In genomic region chr7:29146888-29147609, GRCh38 we compare ENCODE assay signal across 8 cellular contexts. TPM values are rescaled to one million over a fixed set of nuclear protein-coding genes. Genes with fewer than 3 reads are reported as not detected.
DNase-seq lines count a peak whose midpoint lies in the region; ATAC-seq and TF ChIP-seq lines count a peak whose summit lies in the region.

No MANE protein-coding gene starts in this region.

- peak; percentile 59 for ATAC-seq in Panc1
- peak; percentile 38 to 45 for ATAC-seq in right cardiac atrium
- ATAC-seq in effector memory CD8-positive, alpha-beta T cell (replicated peaks), result no peak
- no peak for ATAC-seq in GM21825 (IDR thresholded peaks at IDR 0.05; ENCODE audit: unreplicated experiment)

- intact Hi-C loops in Panc1 (cut with micrococcal nuclease; ENCODE audit: unreplicated experiment), result no loop called here
- intact Hi-C loops in right cardiac atrium (cut with DNase I), result no loop called here

- 39% methylated on average over 14 of the region's 14 CpGs for WGBS in right cardiac atrium

- H3K4me3 ChIP-seq in HUES6 (ENCODE audit: low read depth, low read length) (peak overlapping the region; percentile 90), Panc1 (ENCODE audit: low read depth in 2 of 2, low read length in 2 of 2) (peak overlapping the region in 1 of 2 experiments; percentile 31; a peak in 1 of 4 replicates), right cardiac atrium (ENCODE audit: low read length) (peak overlapping the region; percentile 29), skeletal muscle satellite cell (ENCODE audit: low read length) (peak overlapping the region; percentile 43)

- peaks cover 17% of the 10 kb centered on the region for H3K27me3 ChIP-seq in HUES6 (ENCODE audit: control insufficient read depth, insufficient read depth, low read length)
- H3K27me3 ChIP-seq in Panc1 (ENCODE audit: control insufficient read depth, insufficient read depth, low read length), result peaks cover 55% of the 10 kb centered on the region
- H3K27me3 ChIP-seq in right cardiac atrium (ENCODE audit: control insufficient read depth, insufficient read depth), result no peaks in the 10 kb centered on the region
- peaks cover 83% of the 10 kb centered on the region for H3K27me3 ChIP-seq in skeletal muscle satellite cell (ENCODE audit: control insufficient read depth, insufficient read depth, low read length)

- no peak for TF ChIP-seq CTCF in Panc1 (IDR thresholded peaks at IDR 0.05)

- DNase-seq in Panc1 (ENCODE audit: low read depth, low spot score), result no peak
- DNase-seq in right cardiac atrium, result peak in 1 of 3 donors; percentile 63
- DNase-seq in activated CD4-positive, alpha-beta T cell treated with anti-CD3 and anti-CD28 coated beads for 48 hours, result no peak
- DNase-seq in activated CD4-positive, alpha-beta T cell treated with anti-CD3 and anti-CD28 coated beads for 4 hours, result no peak
- DNase-seq in effector memory CD8-positive, alpha-beta T cell, result no peak

- in situ Hi-C loops in Panc1 (cut with HindIII; ENCODE audit: low pct_unique_long_range_greater_than_20kb, low sequenced_read_pairs), result no loop called here

- peak overlapping the region; percentile 58 for H3K4me2 ChIP-seq in skeletal muscle satellite cell (ENCODE audit: low read length)

- POLR2A ChIA-PET in Panc1 (lab: Charles Lee), result no interaction called here

- H3K27me3 Mint-ChIP-seq in effector memory CD8-positive, alpha-beta T cell, result peaks cover 51 to 64% of the 10 kb centered on the region in 2 donors

- no peaks in the 10 kb centered on the region for H3K36me3 Mint-ChIP-seq in effector memory CD8-positive, alpha-beta T cell (ENCODE audit: insufficient read depth)

- no peak overlapping the region for H3K27ac ChIP-seq in HUES6 (ENCODE audit: low read depth, low read length)
- no peak overlapping the region for H3K27ac ChIP-seq in Panc1 (ENCODE audit: low read length)
- H3K27ac ChIP-seq in right cardiac atrium (ENCODE audit: low read length), result no peak overlapping the region

- no peaks in the 10 kb centered on the region for H3K9me3 Mint-ChIP-seq in effector memory CD8-positive, alpha-beta T cell

- H3K9ac ChIP-seq in HUES6 (ENCODE audit: low read length) (peak overlapping the region; percentile 1), skeletal muscle satellite cell (ENCODE audit: low read depth, low read length) (no peak overlapping the region)

- peak overlapping the region in 1 of 2 donors; percentile 68 for H3K4me3 Mint-ChIP-seq in effector memory CD8-positive, alpha-beta T cell

- CTCF ChIA-PET in Panc1 (lab: Charles Lee), result no interaction called here

- peaks cover 3 to 12% of the 10 kb centered on the region in 2 donors for H3K4me1 Mint-ChIP-seq in effector memory CD8-positive, alpha-beta T cell (ENCODE audit: low read depth in 2 of 2)

- H3K9me3 ChIP-seq in HUES6 (ENCODE audit: control insufficient read depth, insufficient read depth, low read depth, low read length) (no peaks in the 10 kb centered on the region), Panc1 (ENCODE audit: control insufficient read depth, insufficient read depth, low read depth, low read length) (no peaks in the 10 kb centered on the region), right cardiac atrium (ENCODE audit: control insufficient read depth, low read length) (no peaks in the 10 kb centered on the region), skeletal muscle satellite cell (replicated peaks; ENCODE audit: low read length) (no peaks in the 10 kb centered on the region)

- H3K4me1 ChIP-seq in HUES6 (ENCODE audit: control insufficient read depth, insufficient read depth, low read length) (peaks cover 8% of the 10 kb centered on the region; the same call in 1 of the 2 replicates), Panc1 (ENCODE audit: control insufficient read depth, insufficient read depth, low read length) (peaks cover 6% of the 10 kb centered on the region; the same call in 1 of the 2 replicates), right cardiac atrium (ENCODE audit: control insufficient read depth, insufficient read depth, low read length) (no peaks in the 10 kb centered on the region), skeletal muscle satellite cell (ENCODE audit: control insufficient read depth, insufficient read depth, low read length) (peaks cover 14% of the 10 kb centered on the region)

- BruUV-seq in Panc1 (replicated peaks; lab: Mats Ljungman, UMichigan), result no TSS peak

- H3K36me3 ChIP-seq in HUES6 (ENCODE audit: control insufficient read depth, insufficient read depth, low read length) (no peaks in the 10 kb centered on the region), Panc1 (ENCODE audit: control insufficient read depth, insufficient read depth, low read length) (no peaks in the 10 kb centered on the region; the same call in 1 of the 2 replicates), skeletal muscle satellite cell (ENCODE audit: insufficient read depth, low read length) (no peaks in the 10 kb centered on the region)

- no peak overlapping the region for H3K27ac Mint-ChIP-seq in effector memory CD8-positive, alpha-beta T cell

RNA-seq across cellular contexts. Expression of gene CPVL, which starts 0.7 kb away (rescaled TPM):
- 1.1 TPM for total RNA-seq in Panc1 (2021; ENCODE audit: unreplicated experiment)
- not detected for polyA plus RNA-seq in Panc1 (2012; ENCODE audit: insufficient read length)
- 10 to 100 TPM; 10.1 to 14.4 (median 11.7) TPM for total RNA-seq in right cardiac atrium
- 3.2 TPM for polyA plus RNA-seq in right cardiac atrium
- 0.66 and 1.8 TPM in 2 replicates for total RNA-seq in skeletal muscle satellite cell (2012; rRNA removed)

RNA-seq across cellular contexts. Expression of gene CHN2, which starts 47.5 kb away (rescaled TPM):
- total RNA-seq in Panc1 (2021; ENCODE audit: unreplicated experiment) (0.15 TPM), right cardiac atrium (1 to 10 TPM; 2.8 to 6.4 (median 4.5) TPM)
- polyA plus RNA-seq in Panc1 (2012; ENCODE audit: insufficient read length), result 0.35 TPM
- 2.0 TPM for polyA plus RNA-seq in right cardiac atrium
- total RNA-seq in skeletal muscle satellite cell (2012; rRNA removed), result 0.25 and 1.7 TPM in 2 replicates

Comparison
In these comparisons a context has a peak if more than half of its experiments do, and no peak if none do; other contexts are left out.
1. ATAC-seq: peak in Panc1 (single experiment) and right cardiac atrium (2 of 2); none in effector memory CD8-positive, alpha-beta T cell (single experiment) and GM21825 (single experiment).